In the genomic region with DNA sequence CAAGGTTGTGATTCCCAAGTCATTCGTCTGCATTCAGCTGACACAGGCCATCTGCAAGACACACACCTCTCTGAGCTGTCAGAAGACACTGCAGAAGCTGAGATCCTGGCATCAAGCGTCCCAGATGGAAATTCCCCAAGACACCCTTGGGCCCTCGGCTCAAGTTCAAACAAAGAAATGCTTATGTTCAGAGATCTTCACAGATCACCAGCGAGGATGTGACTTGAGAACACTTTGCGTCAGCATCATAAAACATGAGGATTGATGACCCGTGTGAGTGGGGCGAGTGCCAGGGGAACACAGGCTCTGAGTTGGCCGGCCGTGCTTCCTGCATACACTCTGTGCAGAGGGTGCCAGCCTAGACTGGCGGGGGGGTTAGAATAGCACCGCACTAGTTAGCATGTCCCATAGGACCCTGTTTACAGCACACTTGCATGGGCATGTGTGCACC, we compare ENCODE assay signal across 11 cellular contexts. TPM values are rescaled to one million over a fixed set of nuclear protein-coding genes. Genes with fewer than 3 reads are reported as not detected.
DNase-seq lines count a peak whose midpoint lies in the region; ATAC-seq and TF ChIP-seq lines count a peak whose summit lies in the region.
"Had no signal": no experiment of that assay in that cellular context is flagged by ENCODE, and none has a peak within 500 bp of the region (broad histone marks: within the 10 kb centered on the region; RNA-seq: fewer than 3 reads in every experiment).

No MANE protein-coding gene starts in this region.

- H3K27ac Mint-ChIP-seq in T-helper 2 cell treated with Interferon-gamma antibody and Interleukin-4, amounts not matched to agents 5 μg/mL and 100 μg/mL, for 36 hours: no peak overlapping the region
- H3K27ac Mint-ChIP-seq: activated naive CD8-positive, alpha-beta T cell had no signal

- H3K27ac ChIP-seq in body of pancreas: no peak overlapping the region
- peak overlapping the region; percentile 47 for H3K27ac ChIP-seq in muscle layer of colon (ENCODE audit: low read depth, low read length)

- no peaks in the 10 kb centered on the region for H3K9me3 Mint-ChIP-seq in T-helper 2 cell treated with Interferon-gamma antibody and Interleukin-4, amounts not matched to agents 5 μg/mL and 100 μg/mL, for 36 hours

- H3K36me3 ChIP-seq in body of pancreas (replicated peaks in 1 of 2; ENCODE audit: insufficient read depth in 1 of 2, low read depth in 2 of 2): no peaks in the 10 kb centered on the region
- no peaks in the 10 kb centered on the region for H3K36me3 ChIP-seq in muscle layer of colon (ENCODE audit: insufficient read depth, low read length)

- no peak overlapping the region for H3K4me3 Mint-ChIP-seq in T-helper 2 cell treated with Interferon-gamma antibody and Interleukin-4, amounts not matched to agents 5 μg/mL and 100 μg/mL, for 36 hours
- H3K4me3 Mint-ChIP-seq: activated naive CD8-positive, alpha-beta T cell had no signal

- no peaks in the 10 kb centered on the region for H3K27me3 ChIP-seq in body of pancreas
- no peaks in the 10 kb centered on the region for H3K27me3 ChIP-seq in muscle layer of colon (ENCODE audit: control insufficient read depth in 1 of 2, insufficient read depth in 2 of 2, low read length in 2 of 2)

- H3K4me1 ChIP-seq in body of pancreas: peaks cover 5% of the 10 kb centered on the region
- peaks cover 13% of the 10 kb centered on the region for H3K4me1 ChIP-seq in muscle layer of colon (ENCODE audit: insufficient read depth, low read length)

- no peak overlapping the region for H3K4me3 ChIP-seq in body of pancreas
- no peak overlapping the region for H3K4me3 ChIP-seq in muscle layer of colon (ENCODE audit: low read depth in 1 of 2, low read length in 2 of 2)

- TF ChIP-seq POLR2A in body of pancreas (IDR thresholded peaks at IDR 0.05): no peak

- peaks cover 5% of the 10 kb centered on the region for H3K27me3 Mint-ChIP-seq in T-helper 2 cell treated with Interferon-gamma antibody and Interleukin-4, amounts not matched to agents 5 μg/mL and 100 μg/mL, for 36 hours (ENCODE audit: low read depth)
- H3K27me3 Mint-ChIP-seq: activated naive CD8-positive, alpha-beta T cell had no signal

- TF ChIP-seq CTCF in AG09319 (IDR thresholded peaks at IDR 0.05; ENCODE audit: low read depth, low read length) (no peak), body of pancreas (IDR thresholded peaks at IDR 0.05) (no peak)

- peak; percentile 87 for DNase-seq in AG09319 (ENCODE audit: extremely low read depth, low read depth)
- DNase-seq in HT1080 (ENCODE audit: low read depth): peak; percentile 82
- DNase-seq in body of pancreas: peak in 3 of 4 donors; percentile 53 to 72 (median 57)
- no peak for DNase-seq in T-helper 2 cell treated with Interferon-gamma antibody and Interleukin-4, amounts not matched to agents 5 μg/mL and 100 μg/mL, for 36 hours (ENCODE audit: low spot score)
- no peak for DNase-seq in NCI-H128 (lab: John Stamatoyannopoulos, UW; ENCODE audit: unreplicated experiment)
- DNase-seq: NCI-H2029, T-helper 2 cell had no signal

- H3K9me3 ChIP-seq in body of pancreas: no peaks in the 10 kb centered on the region
- H3K9me3 ChIP-seq in muscle layer of colon (ENCODE audit: low read length): no peaks in the 10 kb centered on the region

- no peaks in the 10 kb centered on the region for H3K36me3 Mint-ChIP-seq in T-helper 2 cell treated with Interferon-gamma antibody and Interleukin-4, amounts not matched to agents 5 μg/mL and 100 μg/mL, for 36 hours (ENCODE audit: low read depth)
- H3K36me3 Mint-ChIP-seq: activated naive CD8-positive, alpha-beta T cell had no signal

- no peaks in the 10 kb centered on the region for H3K4me1 Mint-ChIP-seq in T-helper 2 cell treated with Interferon-gamma antibody and Interleukin-4, amounts not matched to agents 5 μg/mL and 100 μg/mL, for 36 hours (ENCODE audit: low read depth)

- H3K9ac ChIP-seq in muscle layer of colon (ENCODE audit: low read length): no peak overlapping the region

- intact Hi-C loops in body of pancreas (cut with DNase I): no loop called here

- ATAC-seq in body of pancreas (peak; percentile 85), HG03520 (IDR thresholded peaks at IDR 0.05; ENCODE audit: unreplicated experiment) (no peak), HG03045 (IDR thresholded peaks at IDR 0.05; ENCODE audit: unreplicated experiment) (no peak)

- WGBS in body of pancreas, 2 donors: 75 to 78% methylated on average over 10 to 11 of the region's 11 CpGs

RNA-seq across cellular contexts. Expression of a gene that starts 36.8 kb away (rescaled TPM):
- total RNA-seq in HT1080 (2014; rRNA removed; shearing (Covaris generic)): 0.71 and 1.6 TPM in 2 replicates
- 0.79 and 0.83 TPM in 2 replicates for polyA plus RNA-seq in HT1080 (2015; cell fraction: cytosol; rRNA removed)
- 0.31 and 0.83 TPM in 2 replicates for polyA plus RNA-seq in HT1080 (2015; cell fraction: nucleus; rRNA removed)
- 1 to 10 TPM; 1.6 to 2.9 TPM for total RNA-seq in body of pancreas

RNA-seq across cellular contexts. Expression of a gene that starts 59.7 kb away (rescaled TPM):
- not detected in 2 replicates for total RNA-seq in HT1080 (2014; rRNA removed; shearing (Covaris generic))
- 0.03 and 0.14 TPM in 2 replicates for polyA plus RNA-seq in HT1080 (2015; cell fraction: cytosol; rRNA removed)
- polyA plus RNA-seq in HT1080 (2015; cell fraction: nucleus; rRNA removed): 0.33 and 0.46 TPM in 2 replicates
- total RNA-seq in body of pancreas: 10 to 100 TPM; 17.6 to 31.6 TPM

Comparison
In these comparisons a context has a peak if more than half of its experiments do, and no peak if none do; other contexts are left out.
1. DNase-seq: peak in AG09319 (single experiment), HT1080 (single experiment) and body of pancreas (3 of 4); none in T-helper 2 cell treated with Interferon-gamma antibody and Interleukin-4, amounts not matched to agents 5 μg/mL and 100 μg/mL, for 36 hours (single experiment) and NCI-H128 (single experiment).
2. RNA of a gene that starts 59.7 kb away (total RNA-seq): 17.6 to 31.6 TPM in body of pancreas; not detected in HT1080; every median in the first group is over 10 times any median in the second.